32 cellular contexts compared by ENCODE assay signal in the genomic region with DNA sequence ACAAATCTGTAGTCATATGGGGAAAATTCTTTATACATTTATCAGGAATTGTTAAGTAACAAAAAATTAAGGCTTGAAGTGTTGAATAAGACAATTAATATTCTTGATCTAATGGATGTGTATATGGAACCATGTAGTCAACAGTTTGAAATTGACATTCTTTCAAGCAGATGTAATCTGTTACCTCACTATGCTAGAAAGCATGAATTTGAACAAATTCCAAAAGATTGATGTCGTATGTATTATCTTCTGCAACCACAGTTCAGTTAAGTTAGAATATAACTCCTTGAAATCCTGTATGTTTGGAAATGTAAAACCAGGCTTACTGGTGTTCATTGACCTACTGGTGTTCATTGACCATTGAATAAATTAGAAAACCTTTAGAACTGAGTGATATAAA. TPM values are rescaled to one million over a fixed set of nuclear protein-coding genes. Genes with fewer than 3 reads are reported as not detected.
A peak's percentile ranks its signal among the peaks of the same experiment; 100 is the strongest.
DNase-seq lines count a peak whose midpoint lies in the region; ATAC-seq and TF ChIP-seq lines count a peak whose summit lies in the region.
"Had no signal": no experiment of that assay in that cellular context is flagged by ENCODE, and none has a peak within 500 bp of the region (broad histone marks: within the 10 kb centered on the region; RNA-seq: fewer than 3 reads in every experiment).

No MANE protein-coding gene starts in this region.

- no peak for TF ChIP-seq CTCF in astrocyte of the spinal cord (IDR thresholded peaks at IDR 0.05; ENCODE audit: low read depth, low read length)
- no peak for TF ChIP-seq CTCF in fibroblast of villous mesenchyme (IDR thresholded peaks at IDR 0.05; ENCODE audit: insufficient read depth, low read depth, low read length)
- TF ChIP-seq CTCF in transverse colon (IDR thresholded peaks at IDR 0.05), result no peak

- WGBS in transverse colon (ENCODE audit: low coverage in 1 of 2), 2 donors, result 89 to 93% methylated on average over 1 of the region's 1 CpG

- DNase-seq in ACHN (peak; percentile 44), ELR (ENCODE audit: low read depth) (peak; percentile 33), astrocyte of the spinal cord (ENCODE audit: low read depth, low spot score) (peak; percentile 39), fibroblast of villous mesenchyme (ENCODE audit: low read depth) (peak; percentile 18), head of caudate nucleus (no peak), transverse colon (no peak)
- no peak for DNase-seq in activated CD4-positive, alpha-beta T cell treated with anti-CD3 and anti-CD28 coated beads for 36 hours
- DNase-seq: activated CD4-positive, alpha-beta T cell treated with anti-CD3 and anti-CD28 coated beads, Interleukin-2, amount 10 ng/mL, durations not matched to agents 24 days and 14 days; activated gamma-delta T cell; activated naive CD8-positive, alpha-beta T cell treated with anti-CD3 and anti-CD28 coated beads, Interleukin-2, amount 10 ng/mL, durations not matched to agents 7 days and 5 days; activated T-cell treated with anti-CD3 and anti-CD28 coated beads, Interleukin-2, amount 50 U/mL, for 1 hour; central memory CD4-positive, alpha-beta T cell; DMS153; hypothalamus; immature natural killer cell; left ventricle myocardium inferior; mesendoderm; NCI-H1092; NCI-H1694; NCI-H446 treated with DMSO at 0.1 percent for 48 hours; NCI-H774; SJCRH30; stimulated activated CD8-positive, alpha-beta memory T cell treated with anti-CD3 and anti-CD28 coated beads, Interleukin-4, amount 100 ng/mL, for 48 hours; WERI-Rb-1 had no signal

- H3K36me3 Mint-ChIP-seq in activated CD4-positive, alpha-beta T cell treated with anti-CD3 and anti-CD28 coated beads for 36 hours (ENCODE audit: low read depth), result peaks cover 30% of the 10 kb centered on the region

- H3K36me3 ChIP-seq in transverse colon, result no peaks in the 10 kb centered on the region
- H3K36me3 ChIP-seq: left ventricle myocardium inferior, right atrium auricular region had no signal

- no peak for TF ChIP-seq POLR2A in transverse colon (IDR thresholded peaks at IDR 0.05)

- intact Hi-C loops in head of caudate nucleus (cut with DNase I), result no loop called here
- intact Hi-C loops in transverse colon (cut with DNase I; ENCODE audit: low total_unique reads), result no loop called here
- intact Hi-C loops in activated CD4-positive, alpha-beta T cell treated with anti-CD3 and anti-CD28 coated beads for 36 hours (cut with DNase I, micrococcal nuclease), result no loop called here

- H3K4me3 ChIP-seq in astrocyte of the spinal cord (ENCODE audit: low read depth, low read length) (no peak overlapping the region), fibroblast of villous mesenchyme (ENCODE audit: low read depth, low read length) (no peak overlapping the region), transverse colon (no peak overlapping the region)
- H3K4me3 ChIP-seq: BLaER1 treated with 17β-estradiol and CSF1 and Interleukin-3, amounts not matched to agents 10 nM and 100 nM; K562; left ventricle myocardium inferior; neural progenitor cell; right atrium auricular region; SJCRH30; tibial nerve had no signal

- H3K9me3 Mint-ChIP-seq in activated CD4-positive, alpha-beta T cell treated with anti-CD3 and anti-CD28 coated beads for 36 hours (ENCODE audit: low read depth), result no peaks in the 10 kb centered on the region
- H3K9me3 Mint-ChIP-seq: activated CD4-positive, alpha-beta T cell treated with anti-CD3 and anti-CD28 coated beads, Interleukin-2, amount 10 ng/mL, durations not matched to agents 24 days and 14 days; activated naive CD8-positive, alpha-beta T cell treated with anti-CD3 and anti-CD28 coated beads, Interleukin-2, amount 10 ng/mL, durations not matched to agents 7 days and 5 days; dendritic cell treated with granulocyte-macrophage colony-stimulating factor and Interleukin-4, amounts not matched to agents 40 ng/mL and 50 ng/mL, for 4 days; immature natural killer cell; neural progenitor cell had no signal

- in situ Hi-C loops in ACHN (cut with HindIII; ENCODE audit: low pct_ligation_motif_present, low pct_unique_long_range_greater_than_20kb, low sequenced_read_pairs) (no loop called here), astrocyte of the spinal cord (cut with HindIII; ENCODE audit: low sequenced_read_pairs) (no loop called here), transverse colon (cut with MboI; ENCODE audit: low pct_ligation_motif_present in 1 of 4, low pct_unique_long_range_greater_than_20kb in 1 of 4, low sequenced_read_pairs in 3 of 4) (no loop called here)

- H3K4me1 Mint-ChIP-seq in activated CD4-positive, alpha-beta T cell treated with anti-CD3 and anti-CD28 coated beads for 36 hours, result no peaks in the 10 kb centered on the region
- H3K4me1 Mint-ChIP-seq: activated naive CD8-positive, alpha-beta T cell treated with anti-CD3 and anti-CD28 coated beads, Interleukin-2, amount 10 ng/mL, durations not matched to agents 7 days and 5 days; neural progenitor cell had no signal

- H3K27me3 Mint-ChIP-seq in activated CD4-positive, alpha-beta T cell treated with anti-CD3 and anti-CD28 coated beads for 36 hours, result no peaks in the 10 kb centered on the region
- H3K27me3 Mint-ChIP-seq: activated CD4-positive, alpha-beta T cell treated with anti-CD3 and anti-CD28 coated beads, Interleukin-2, amount 10 ng/mL, durations not matched to agents 24 days and 14 days; activated naive CD8-positive, alpha-beta T cell treated with anti-CD3 and anti-CD28 coated beads, Interleukin-2, amount 10 ng/mL, durations not matched to agents 7 days and 5 days; dendritic cell treated with granulocyte-macrophage colony-stimulating factor and Interleukin-4, amounts not matched to agents 40 ng/mL and 50 ng/mL, for 4 days had no signal

- H3K4me3 Mint-ChIP-seq in activated CD4-positive, alpha-beta T cell treated with anti-CD3 and anti-CD28 coated beads for 36 hours, result no peak overlapping the region
- H3K4me3 Mint-ChIP-seq: activated CD4-positive, alpha-beta T cell treated with anti-CD3 and anti-CD28 coated beads, Interleukin-2, amount 10 ng/mL, durations not matched to agents 24 days and 14 days; activated naive CD8-positive, alpha-beta T cell treated with anti-CD3 and anti-CD28 coated beads, Interleukin-2, amount 10 ng/mL, durations not matched to agents 7 days and 5 days; dendritic cell treated with granulocyte-macrophage colony-stimulating factor and Interleukin-4, amounts not matched to agents 40 ng/mL and 50 ng/mL, for 4 days; immature natural killer cell; neural progenitor cell had no signal

- H3K9me3 ChIP-seq in transverse colon, result no peaks in the 10 kb centered on the region
- H3K9me3 ChIP-seq: BLaER1 treated with 17β-estradiol and CSF1 and Interleukin-3, amounts not matched to agents 10 nM and 100 nM; left ventricle myocardium inferior; right atrium auricular region; SJCRH30; tibial nerve had no signal

- POLR2A ChIA-PET in activated CD4-positive, alpha-beta T cell treated with anti-CD3 and anti-CD28 coated beads for 36 hours (lab: Charles Lee), result no interaction called here

- CTCF ChIA-PET in activated CD4-positive, alpha-beta T cell treated with anti-CD3 and anti-CD28 coated beads for 36 hours (lab: Charles Lee), result no interaction called here

- H3K27ac ChIP-seq in transverse colon, result no peak overlapping the region
- H3K27ac ChIP-seq: BLaER1 treated with 17β-estradiol and CSF1 and Interleukin-3, amounts not matched to agents 10 nM and 100 nM; left ventricle myocardium inferior; neural progenitor cell; right atrium auricular region; SJCRH30; tibial nerve; WERI-Rb-1 had no signal

- H3K4me1 ChIP-seq in transverse colon, result no peaks in the 10 kb centered on the region
- H3K4me1 ChIP-seq: left ventricle myocardium inferior, neural progenitor cell, right atrium auricular region, tibial nerve had no signal

- ATAC-seq in HG03469 (IDR thresholded peaks at IDR 0.05; ENCODE audit: unreplicated experiment), result no peak
- ATAC-seq in activated CD4-positive, alpha-beta T cell treated with anti-CD3 and anti-CD28 coated beads for 36 hours, result no peak
- ATAC-seq: esophagus mucosa, K562 had no signal

- H3K27me3 ChIP-seq in transverse colon, result no peaks in the 10 kb centered on the region
- H3K27me3 ChIP-seq: BLaER1 treated with 17β-estradiol and CSF1 and Interleukin-3, amounts not matched to agents 10 nM and 100 nM; neural progenitor cell; right atrium auricular region; SJCRH30; tibial nerve had no signal

- H3K27ac Mint-ChIP-seq in activated CD4-positive, alpha-beta T cell treated with anti-CD3 and anti-CD28 coated beads for 36 hours, result no peak overlapping the region
- H3K27ac Mint-ChIP-seq: activated CD4-positive, alpha-beta T cell treated with anti-CD3 and anti-CD28 coated beads, Interleukin-2, amount 10 ng/mL, durations not matched to agents 24 days and 14 days; activated naive CD8-positive, alpha-beta T cell treated with anti-CD3 and anti-CD28 coated beads, Interleukin-2, amount 10 ng/mL, durations not matched to agents 7 days and 5 days; dendritic cell treated with granulocyte-macrophage colony-stimulating factor and Interleukin-4, amounts not matched to agents 40 ng/mL and 50 ng/mL, for 4 days; immature natural killer cell; neural progenitor cell had no signal

- TF ChIP-seq EP300 in transverse colon (IDR thresholded peaks at IDR 0.05; ENCODE audit: low read depth), result no peak

RNA-seq across cellular contexts. Expression of a gene that starts 16.1 kb away (rescaled TPM):
- total RNA-seq in fibroblast of villous mesenchyme, result 10.3 and 14.7 TPM in 2 replicates
- 1 to 10 TPM; 1.5 to 5.1 (median 2.8) TPM for total RNA-seq in transverse colon
- 10 to 100 TPM; 18.8 to 23.9 TPM for total RNA-seq in activated CD4-positive, alpha-beta T cell treated with anti-CD3 and anti-CD28 coated beads for 36 hours

RNA-seq across cellular contexts. Expression of a gene that starts 16.4 kb away (rescaled TPM):
- 50.6 and 82.5 TPM in 2 replicates for total RNA-seq in fibroblast of villous mesenchyme
- 10 to 100 TPM; 15.0 to 97.3 (median 43.3) TPM for total RNA-seq in transverse colon
- total RNA-seq in activated CD4-positive, alpha-beta T cell treated with anti-CD3 and anti-CD28 coated beads for 36 hours, result 10 to 100 TPM; 32.6 to 33.0 TPM

Comparison
In these comparisons a context has a peak if more than half of its experiments do, and no peak if none do; other contexts are left out.
1. DNase-seq: peak in ACHN (single experiment), ELR (single experiment), astrocyte of the spinal cord (single experiment) and fibroblast of villous mesenchyme (single experiment); none in head of caudate nucleus (0 of 42), transverse colon (single experiment) and activated CD4-positive, alpha-beta T cell treated with anti-CD3 and anti-CD28 coated beads for 36 hours (single experiment).